ENCODE assay signal across 9 cellular contexts in the genomic region with DNA sequence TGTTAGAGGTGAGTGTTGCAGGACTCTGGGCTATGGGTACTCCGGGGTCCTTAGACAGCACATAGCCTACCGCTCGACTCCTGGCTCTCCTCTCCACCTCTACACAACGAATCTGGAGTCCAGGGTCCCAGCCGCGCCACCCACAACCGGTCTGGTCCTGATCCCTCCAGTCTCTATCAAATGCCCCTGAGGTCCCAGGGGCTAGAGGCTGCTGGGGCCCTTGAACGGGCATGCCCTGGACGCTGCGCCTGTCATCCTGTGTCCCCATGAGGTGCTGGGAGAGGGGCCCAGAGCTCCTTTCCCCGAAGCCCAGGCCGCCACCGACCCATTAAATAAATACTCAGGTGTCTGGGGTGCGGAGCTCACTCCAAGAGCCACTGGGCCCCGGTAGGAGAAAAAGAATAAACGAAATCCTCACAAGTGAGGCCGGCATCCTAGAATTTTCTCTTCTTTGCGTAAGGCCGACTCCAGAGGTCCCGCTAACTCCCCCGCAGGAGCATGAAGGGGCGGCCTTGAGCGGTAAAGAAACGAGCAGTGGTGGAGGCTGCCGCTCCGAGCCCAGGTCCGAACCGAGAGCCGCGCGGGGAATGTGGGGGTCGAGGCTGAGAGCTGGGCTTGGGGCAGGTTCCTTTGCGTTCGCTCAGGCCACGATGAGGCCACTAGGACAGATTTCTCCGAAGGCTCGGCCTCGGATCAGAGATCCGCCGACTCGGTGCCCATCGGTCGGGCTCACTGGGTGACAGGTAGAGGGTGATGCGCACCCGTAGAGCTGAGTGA.
DNase-seq lines count a peak whose midpoint lies in the region; ATAC-seq and TF ChIP-seq lines count a peak whose summit lies in the region.
"Had no signal": no experiment of that assay in that cellular context is flagged by ENCODE, and none has a peak within 500 bp of the region (broad histone marks: within the 10 kb centered on the region; RNA-seq: fewer than 3 reads in every experiment).

No MANE protein-coding gene starts in this region.

- H3K27ac ChIP-seq in KMS-11, result no peak overlapping the region
- H3K27ac ChIP-seq in effector memory CD4-positive, alpha-beta T cell (ENCODE audit: insufficient read depth, low read length, poor library complexity, severe bottlenecking), result no peak overlapping the region

- peak overlapping the region; percentile 53; the same call in 1 of the 2 replicates for H3K4me2 ChIP-seq in KMS-11

- H3K9me3 Mint-ChIP-seq in Calu3 (ENCODE audit: low read depth, unreplicated experiment) (no peaks in the 10 kb centered on the region), nephron (no peaks in the 10 kb centered on the region)

- intact Hi-C loops in Calu3 (cut with micrococcal nuclease; ENCODE audit: unreplicated experiment), result no loop called here

- H3K9ac ChIP-seq in KMS-11, result no peak overlapping the region

- ATAC-seq in GM21619 (IDR thresholded peaks at IDR 0.05; ENCODE audit: unreplicated experiment), result no peak

- peak overlapping the region; percentile 82 for H3K4me3 Mint-ChIP-seq in Calu3 (ENCODE audit: low read depth, unreplicated experiment)
- H3K4me3 Mint-ChIP-seq in nephron, result peak overlapping the region in 2 of 3 experiments; percentile 46 to 66

- DNase-seq in Calu3 (no peak), NAMALWA (ENCODE audit: low spot score) (no peak), LoVo (ENCODE audit: low spot score) (no peak)
- no peak for DNase-seq in effector memory CD4-positive, alpha-beta T cell
- DNase-seq: activated gamma-delta T cell treated with Interleukin-2 at 50 U/mL for 16 hours, DMS79 had no signal

- TF ChIP-seq CTCF in Calu3 (IDR thresholded peaks at IDR 0.05; ENCODE audit: unreplicated experiment) (no peak), KMS-11 (conservative IDR thresholded peaks at IDR 0.05; ENCODE audit: low read depth, low read length) (no peak), nephron (IDR thresholded peaks at IDR 0.05; ENCODE audit: unreplicated experiment in 3 of 3) (no peak)

- H3K27ac Mint-ChIP-seq in Calu3 (ENCODE audit: unreplicated experiment), result no peak overlapping the region
- H3K27ac Mint-ChIP-seq in nephron, result no peak overlapping the region

- H3K79me2 ChIP-seq in KMS-11 (ENCODE audit: insufficient read depth, low read depth), result 0 out of 2 replicates have a peak, but pooled peaks cover 7% of the 10 kb centered on the region

- no peak overlapping the region for H2AFZ ChIP-seq in KMS-11 (ENCODE audit: low read depth)

- TSS peak; percentile 38 for BruUV-seq in Calu3 (replicated peaks; lab: Mats Ljungman, UMichigan)

- peaks cover 12% of the 10 kb centered on the region for H3K4me1 ChIP-seq in KMS-11 (ENCODE audit: low read depth, poor library complexity, severe bottlenecking)
- H3K4me1 ChIP-seq in effector memory CD4-positive, alpha-beta T cell (ENCODE audit: control insufficient read depth, insufficient read depth, low read length, poor library complexity, severe bottlenecking), result peaks cover 45% of the 10 kb centered on the region

- H3K36me3 Mint-ChIP-seq in Calu3 (ENCODE audit: insufficient read depth, unreplicated experiment), result peaks cover 36% of the 10 kb centered on the region
- no peaks in the 10 kb centered on the region for H3K36me3 Mint-ChIP-seq in nephron (ENCODE audit: low read depth)

- H3K36me3 ChIP-seq in KMS-11 (ENCODE audit: insufficient read depth), result no peaks in the 10 kb centered on the region
- no peaks in the 10 kb centered on the region for H3K36me3 ChIP-seq in effector memory CD4-positive, alpha-beta T cell (ENCODE audit: control insufficient read depth, insufficient read depth, low read length)

- H3K27me3 ChIP-seq in KMS-11 (ENCODE audit: insufficient read depth, low read depth), result peaks cover 20% of the 10 kb centered on the region; the same call in 1 of the 2 replicates
- H3K27me3 ChIP-seq in effector memory CD4-positive, alpha-beta T cell (replicated peaks; ENCODE audit: control insufficient read depth, insufficient read depth, low read length, poor library complexity, severe bottlenecking), result peaks cover 58% of the 10 kb centered on the region

- peaks cover 27% of the 10 kb centered on the region for H3K27me3 Mint-ChIP-seq in Calu3 (ENCODE audit: unreplicated experiment)
- H3K27me3 Mint-ChIP-seq in nephron (ENCODE audit: low read depth), result peaks cover 84% of the 10 kb centered on the region

- no peak overlapping the region for H3K4me3 ChIP-seq in KMS-11 (IDR thresholded peaks at IDR 0.05; ENCODE audit: insufficient read depth, low read depth, low read length)
- H3K4me3 ChIP-seq in effector memory CD4-positive, alpha-beta T cell (ENCODE audit: insufficient read depth, low read depth, low read length, poor library complexity, severe bottlenecking), result peak overlapping the region; percentile 54

- H3K9me3 ChIP-seq in effector memory CD4-positive, alpha-beta T cell (ENCODE audit: control insufficient read depth, low read length), result no peaks in the 10 kb centered on the region

- CTCF ChIA-PET in Calu3 (lab: Charles Lee), result no interaction called here

- H4K20me1 ChIP-seq in KMS-11 (ENCODE audit: insufficient read depth), result no peaks in the 10 kb centered on the region

- H3K4me1 Mint-ChIP-seq in Calu3 (ENCODE audit: low read depth, unreplicated experiment) (peaks cover 17% of the 10 kb centered on the region), nephron (peaks cover 25% of the 10 kb centered on the region)
